In genomic region chr2:202376460-202377307, GRCh38 we compare ENCODE assay signal across 8 cellular contexts. TPM values are rescaled to one million over a fixed set of nuclear protein-coding genes. Genes with fewer than 3 reads are reported as not detected.
DNase-seq lines count a peak whose midpoint lies in the region; ATAC-seq and TF ChIP-seq lines count a peak whose summit lies in the region.

No MANE protein-coding gene starts in this region.

- POLR2A ChIA-PET in RWPE1 (lab: Yijun Ruan, JAX; ENCODE audit: low non-redundant PET) = interaction anchor here (0.5 kb wide), 1 partner anchor 62 kb away, joined by 10 read pairs; no protein-coding TSS in a partner anchor

- peak overlapping the region; percentile 96 for H2AFZ ChIP-seq in parathyroid adenoma

- H3K27ac Mint-ChIP-seq in activated naive CD8-positive, alpha-beta T cell = peak overlapping the region; percentile 86

- TF ChIP-seq POLR2A in GM18505 (IDR thresholded peaks at IDR 0.05; ENCODE audit: borderline replicate concordance, extremely low read depth, insufficient read depth, insufficient read length) = no peak

- H3K27ac ChIP-seq in RWPE1 = peak overlapping the region; percentile 98
- H3K27ac ChIP-seq in cardiac muscle cell = peak overlapping the region; percentile 93
- peak overlapping the region; percentile 94 for H3K27ac ChIP-seq in parathyroid adenoma

- H3K9me3 Mint-ChIP-seq in activated naive CD8-positive, alpha-beta T cell (ENCODE audit: low read depth) = no peaks in the 10 kb centered on the region

- ATAC-seq in GM18505 (IDR thresholded peaks at IDR 0.05; ENCODE audit: unreplicated experiment) = peak; percentile 32
- peak; percentile 4 for ATAC-seq in HG03103 (IDR thresholded peaks at IDR 0.05; ENCODE audit: low read depth, unreplicated experiment)

- H3K9me3 ChIP-seq in cardiac muscle cell (ENCODE audit: low read depth) (no peaks in the 10 kb centered on the region), parathyroid adenoma (ENCODE audit: control insufficient read depth, low read length) (no peaks in the 10 kb centered on the region)

- H3K27me3 ChIP-seq in cardiac muscle cell (no peaks in the 10 kb centered on the region), parathyroid adenoma (ENCODE audit: control insufficient read depth, insufficient read depth, low read length) (no peaks in the 10 kb centered on the region)

- DNase-seq in A172 (ENCODE audit: low spot score) (peak; percentile 46), RWPE1 (ENCODE audit: low spot score) (peak; percentile 33), cardiac muscle cell (ENCODE audit: low read depth in 1 of 2, low spot score in 1 of 2) (peak in 1 of 2 donors; percentile 54), mesenteric fat pad (ENCODE audit: low spot score) (no peak)

- H3K36me3 Mint-ChIP-seq in activated naive CD8-positive, alpha-beta T cell = no peaks in the 10 kb centered on the region

- peaks cover 36% of the 10 kb centered on the region for H3K4me1 Mint-ChIP-seq in activated naive CD8-positive, alpha-beta T cell (ENCODE audit: low read depth)

- H3K9ac ChIP-seq in parathyroid adenoma = peak overlapping the region; percentile 98

- peak overlapping the region; percentile 80 for H3K4me2 ChIP-seq in parathyroid adenoma (ENCODE audit: low read length)

- H3K4me3 Mint-ChIP-seq in activated naive CD8-positive, alpha-beta T cell = peak overlapping the region; percentile 98

- H3K4me3 ChIP-seq in cardiac muscle cell (peak overlapping the region; percentile 76), parathyroid adenoma (ENCODE audit: low read depth, low read length) (peak overlapping the region; percentile 96)

- peaks cover 28% of the 10 kb centered on the region for H3K79me2 ChIP-seq in parathyroid adenoma

- CTCF ChIA-PET in RWPE1 (lab: Yijun Ruan, JAX) = interaction anchor here (0.7 to 1.0 kb wide), 2 partner anchors 105 to 1090 kb away, joined by 3 read pairs; no protein-coding TSS in a partner anchor

- TF ChIP-seq CTCF in RWPE1 (conservative IDR thresholded peaks at IDR 0.05; ENCODE audit: low read depth) (no peak), cardiac muscle cell (IDR thresholded peaks at IDR 0.05; ENCODE audit: low read depth, low read length) (no peak), parathyroid adenoma (IDR thresholded peaks at IDR 0.05) (peak; percentile 7)

- H3K4me1 ChIP-seq in cardiac muscle cell (ENCODE audit: low read depth) = peaks cover 13% of the 10 kb centered on the region
- H3K4me1 ChIP-seq in parathyroid adenoma = peaks cover 9% of the 10 kb centered on the region

- no peaks in the 10 kb centered on the region for H3K27me3 Mint-ChIP-seq in activated naive CD8-positive, alpha-beta T cell

- H3K36me3 ChIP-seq in cardiac muscle cell (no peaks in the 10 kb centered on the region), parathyroid adenoma (ENCODE audit: control insufficient read depth, insufficient read depth, low read length) (no peaks in the 10 kb centered on the region)

RNA-seq across cellular contexts. Expression of gene BMPR2, which starts 0.6 kb away (rescaled TPM):
- total RNA-seq in A172 (2014; rRNA removed; shearing (Covaris generic)) = 18.1 and 20.5 TPM in 2 replicates
- total RNA-seq in cardiac muscle cell (15.0 and 24.9 TPM in 2 replicates), mesenteric fat pad (74.9 TPM)
- polyA plus RNA-seq in cardiac muscle cell = 12.7 and 17.8 TPM in 2 replicates
